Comparison of ENCODE assay signal across 37 cellular contexts in the genomic region with DNA sequence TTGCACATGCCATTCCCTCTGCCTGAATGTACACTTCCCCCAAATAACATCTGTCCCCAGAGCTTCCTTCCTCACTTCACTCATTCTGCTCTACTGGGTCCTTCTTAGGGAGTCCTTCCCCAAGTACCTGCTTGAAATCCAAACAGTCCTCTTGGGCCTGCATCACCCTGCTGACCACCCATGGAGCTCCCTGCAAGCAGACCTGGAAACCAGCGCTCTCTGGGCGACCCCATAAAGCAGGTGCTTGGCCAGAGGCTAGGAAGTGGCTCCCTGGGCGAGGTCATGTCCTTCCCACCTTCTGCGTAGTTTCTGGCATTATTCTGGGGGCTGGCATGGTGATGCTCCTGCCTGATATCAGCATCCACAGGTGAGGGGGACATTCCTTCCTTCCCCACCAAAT. TPM values are rescaled to one million over a fixed set of nuclear protein-coding genes. Genes with fewer than 3 reads are reported as not detected.
A peak's percentile ranks its signal among the peaks of the same experiment; 100 is the strongest.
DNase-seq lines count a peak whose midpoint lies in the region; ATAC-seq and TF ChIP-seq lines count a peak whose summit lies in the region.
"Had no signal": no experiment of that assay in that cellular context is flagged by ENCODE, and none has a peak within 500 bp of the region (broad histone marks: within the 10 kb centered on the region; RNA-seq: fewer than 3 reads in every experiment).

No MANE protein-coding gene starts in this region.

- H3K9me3 ChIP-seq in thymus (ENCODE audit: control insufficient read depth), result no peaks in the 10 kb centered on the region
- H3K9me3 ChIP-seq: A549; BE2C; BLaER1; BLaER1 treated with 17β-estradiol and CSF1 and Interleukin-3, amounts not matched to agents 10 nM and 100 nM; Caco-2 had no signal

- no peaks in the 10 kb centered on the region for H3K4me1 Mint-ChIP-seq in glutamatergic neuron (ENCODE audit: low read depth, unreplicated experiment)

- H3K4me3 ChIP-seq in thymus (ENCODE audit: low read length), result no peak overlapping the region
- H3K4me3 ChIP-seq: A549; BLaER1; BLaER1 treated with 17β-estradiol and CSF1 and Interleukin-3, amounts not matched to agents 10 nM and 100 nM had no signal

- peak overlapping the region; percentile 31 for H3K27ac ChIP-seq in thymus (ENCODE audit: low read depth)
- no peak overlapping the region for H3K27ac ChIP-seq in substantia nigra (ENCODE audit: low read depth, low read length, poor library complexity, severe bottlenecking)
- H3K27ac ChIP-seq: 22Rv1; A549; BLaER1; BLaER1 treated with 17β-estradiol and CSF1 and Interleukin-3, amounts not matched to agents 10 nM and 100 nM; C4-2B had no signal

- intact Hi-C loops in posterior vena cava (cut with DNase I), result no loop called here

- peaks cover 20% of the 10 kb centered on the region for H3K27me3 Mint-ChIP-seq in glutamatergic neuron (ENCODE audit: unreplicated experiment)

- H3K27me3 ChIP-seq in thymus (ENCODE audit: control insufficient read depth, insufficient read depth), result peaks cover 38% of the 10 kb centered on the region

- ATAC-seq in GM18868 (IDR thresholded peaks at IDR 0.05; ENCODE audit: unreplicated experiment) (no peak), GM21825 (IDR thresholded peaks at IDR 0.05; ENCODE audit: unreplicated experiment) (no peak), HG02852 (IDR thresholded peaks at IDR 0.05; ENCODE audit: unreplicated experiment) (no peak)
- ATAC-seq: CD8-positive, alpha-beta T cell had no signal

- DNase-seq in glutamatergic neuron (no peak), mesenteric fat pad (ENCODE audit: low spot score) (peak; percentile 51), posterior vena cava (ENCODE audit: low spot score) (peak; percentile 50), substantia nigra (lab: John Stamatoyannopoulos, UW) (no peak)
- DNase-seq: 8988T; ACHN; AML-193; BE2C; C1 segment of cervical spinal cord; Caco-2; Calu3; CD4-positive, alpha-beta memory T cell; CD4-positive, alpha-beta T cell; CD4-positive, CD25-positive, alpha-beta regulatory T cell; CD8-positive, alpha-beta memory T cell; CD8-positive, alpha-beta T cell; COR-L47; DMS 273 treated with DMSO at 0.1 percent for 48 hours; DMS153; DMS53; DMS79; DMS79 treated with DMSO at 0.1 percent for 48 hours; DND-41; EL had no signal

- peaks cover 4% of the 10 kb centered on the region for H3K9me3 Mint-ChIP-seq in glutamatergic neuron (ENCODE audit: unreplicated experiment)
- H3K9me3 Mint-ChIP-seq: CD4-positive, alpha-beta T cell; CD8-positive, alpha-beta T cell had no signal

- TF ChIP-seq CTCF in glutamatergic neuron (IDR thresholded peaks at IDR 0.05; ENCODE audit: partially characterized antibody, unreplicated experiment), result no peak

- no peaks in the 10 kb centered on the region for H3K4me1 ChIP-seq in thymus (ENCODE audit: control insufficient read depth, insufficient read depth, low read length)
- H3K4me1 ChIP-seq: A549, BE2C, Caco-2 had no signal

- no peak overlapping the region for H3K4me3 Mint-ChIP-seq in glutamatergic neuron (ENCODE audit: unreplicated experiment)
- H3K4me3 Mint-ChIP-seq: B cell; CD4-positive, alpha-beta memory T cell; CD4-positive, alpha-beta T cell; CD4-positive, CD25-positive, alpha-beta regulatory T cell; CD8-positive, alpha-beta memory T cell; CD8-positive, alpha-beta T cell had no signal

- no peaks in the 10 kb centered on the region for H3K36me3 Mint-ChIP-seq in glutamatergic neuron (ENCODE audit: unreplicated experiment)
- H3K36me3 Mint-ChIP-seq: CD8-positive, alpha-beta T cell had no signal

- H3K36me3 ChIP-seq in thymus (ENCODE audit: control insufficient read depth, insufficient read depth), result no peaks in the 10 kb centered on the region
- H3K36me3 ChIP-seq: BE2C; BLaER1; BLaER1 treated with 17β-estradiol and CSF1 and Interleukin-3, amounts not matched to agents 10 nM and 100 nM had no signal

- H3K27ac Mint-ChIP-seq in glutamatergic neuron (ENCODE audit: unreplicated experiment), result peak overlapping the region; percentile 44
- H3K27ac Mint-ChIP-seq: B cell; CD4-positive, alpha-beta memory T cell; CD4-positive, alpha-beta T cell; CD4-positive, CD25-positive, alpha-beta regulatory T cell; CD8-positive, alpha-beta memory T cell; CD8-positive, alpha-beta T cell had no signal

- WGBS in thymus, result 93% methylated on average over 4 of the region's 4 CpGs

RNA-seq across cellular contexts. Expression of a gene that starts 12.2 kb away (rescaled TPM):
- total RNA-seq in glutamatergic neuron (ENCODE audit: unreplicated experiment) (0.76 TPM), mesenteric fat pad (3.1 TPM), posterior vena cava (10 to 100 TPM in 1 of 2 donors, 1 to 10 TPM in 1; 6.9 to 15.4 TPM)
- 2.4 TPM for polyA plus RNA-seq in thymus
- total RNA-seq: CD4-positive, alpha-beta memory T cell; CD4-positive, CD25-positive, alpha-beta regulatory T cell had no signal
- polyA plus RNA-seq: CD8-positive, alpha-beta memory T cell had no signal

RNA-seq across cellular contexts. Expression of a gene that starts 43.6 kb away (rescaled TPM):
- total RNA-seq in glutamatergic neuron (ENCODE audit: unreplicated experiment) (not detected), mesenteric fat pad (34.5 TPM), posterior vena cava (10 to 100 TPM; 15.2 to 18.0 TPM)
- 20.4 TPM for polyA plus RNA-seq in thymus
- total RNA-seq: A172, Caco-2, Calu3, Daoy had no signal
- polyA plus RNA-seq: AG04450 had no signal

Comparison
In these comparisons a context has a peak if more than half of its experiments do, and no peak if none do; other contexts are left out.
1. DNase-seq: peak in mesenteric fat pad (single experiment) and posterior vena cava (single experiment); none in glutamatergic neuron (single experiment) and substantia nigra (0 of 49).
2. RNA of a gene that starts 43.6 kb away (total RNA-seq): 34.5 TPM in mesenteric fat pad (single experiment) and 15.2 to 18.0 TPM in posterior vena cava; not detected in glutamatergic neuron (single experiment); every median in the first group is over 10 times any median in the second.